ENCODE assay signal across 12 cellular contexts in genomic region chr1:168099314-168099920, GRCh38. TPM values are rescaled to one million over a fixed set of nuclear protein-coding genes. Genes with fewer than 3 reads are reported as not detected.
A peak's percentile ranks its signal among the peaks of the same experiment; 100 is the strongest.
DNase-seq lines count a peak whose midpoint lies in the region; ATAC-seq and TF ChIP-seq lines count a peak whose summit lies in the region.
"Had no signal": no experiment of that assay in that cellular context is flagged by ENCODE, and none has a peak within 500 bp of the region (broad histone marks: within the 10 kb centered on the region; RNA-seq: fewer than 3 reads in every experiment).

No MANE protein-coding gene starts in this region.

- no peaks in the 10 kb centered on the region for H3K9me3 ChIP-seq in right cardiac atrium (ENCODE audit: control insufficient read depth, low read length)
- peaks cover 1% of the 10 kb centered on the region for H3K9me3 ChIP-seq in trophoblast cell (ENCODE audit: insufficient read depth, low read depth, low read length)
- no peaks in the 10 kb centered on the region for H3K9me3 ChIP-seq in testis
- H3K9me3 ChIP-seq in hepatocyte (ENCODE audit: low read depth), result no peaks in the 10 kb centered on the region
- H3K9me3 ChIP-seq: Caco-2, HAP-1 had no signal

- no peaks in the 10 kb centered on the region for H3K4me1 ChIP-seq in right cardiac atrium (ENCODE audit: control insufficient read depth, insufficient read depth, low read length)
- H3K4me1 ChIP-seq in trophoblast cell (ENCODE audit: control insufficient read depth in 1 of 2, insufficient read depth in 2 of 2, low read length in 2 of 2), result peaks cover 7 to 14% of the 10 kb centered on the region in 2 experiments
- peaks cover 8% of the 10 kb centered on the region for H3K4me1 ChIP-seq in testis
- no peaks in the 10 kb centered on the region for H3K4me1 ChIP-seq in hepatocyte (ENCODE audit: insufficient read depth)
- H3K4me1 ChIP-seq: Caco-2, HAP-1 had no signal

- H4K91ac ChIP-seq in trophoblast cell (ENCODE audit: low read depth, low read length), result no peak overlapping the region

- DNase-seq in right cardiac atrium (no peak), cardiac septum (ENCODE audit: low spot score) (no peak), trophoblast cell (no peak), testis (peak; percentile 32), erythroblast (lab: John Stamatoyannopoulos, UW) (no peak), brain microvascular endothelial cell (no peak), hepatocyte (ENCODE audit: low spot score) (no peak)
- DNase-seq: Caco-2; CD8-positive, alpha-beta memory T cell; DMS 273 treated with DMSO at 0.1 percent for 48 hours had no signal

- H3K9me2 ChIP-seq in hepatocyte (replicated peaks; ENCODE audit: insufficient read depth), result no peaks in the 10 kb centered on the region

- 67% methylated on average over 8 of the region's 8 CpGs for WGBS in right cardiac atrium
- WGBS in trophoblast cell (ENCODE audit: extremely low coverage, insufficient coverage, insufficient read length), result no CpG with 5 or more reads among the region's 8 CpGs
- 49 to 50% methylated on average over 8 of the region's 8 CpGs for WGBS in testis, 2 donors
- 58% methylated on average over 8 of the region's 8 CpGs for WGBS in hepatocyte (ENCODE audit: low lambda C conversion rate, missing lambda C conversion rate)

- H2BK5ac ChIP-seq in trophoblast cell (ENCODE audit: low read depth, low read length, poor library complexity), result no peak overlapping the region

- intact Hi-C loops in right cardiac atrium (cut with DNase I), result no loop called here
- intact Hi-C loops in cardiac septum (cut with DNase I), result no loop called here
- intact Hi-C loops in testis (cut with DNase I; ENCODE audit: low total_unique reads), result no loop called here

- H3K27me3 ChIP-seq in right cardiac atrium (ENCODE audit: control insufficient read depth, insufficient read depth) (no peaks in the 10 kb centered on the region), trophoblast cell (ENCODE audit: insufficient read depth, low read length) (no peaks in the 10 kb centered on the region), testis (no peaks in the 10 kb centered on the region), brain microvascular endothelial cell (replicated peaks) (no peaks in the 10 kb centered on the region), hepatocyte (no peaks in the 10 kb centered on the region)

- H2BK12ac ChIP-seq in trophoblast cell (ENCODE audit: low read length), result no peak overlapping the region

- no peak overlapping the region for H2AK5ac ChIP-seq in trophoblast cell (ENCODE audit: low read length)

- H3K4me3 ChIP-seq in right cardiac atrium (ENCODE audit: low read length) (no peak overlapping the region), trophoblast cell (ENCODE audit: low read depth, low read length) (peak overlapping the region; percentile 33), testis (no peak overlapping the region), brain microvascular endothelial cell (ENCODE audit: low read depth, low read length) (no peak overlapping the region), hepatocyte (no peak overlapping the region)
- H3K4me3 ChIP-seq: HAP-1 had no signal

- H2BK120ac ChIP-seq in trophoblast cell (ENCODE audit: insufficient read depth, low read length, poor library complexity), result no peak overlapping the region

- no peak for TF ChIP-seq POLR2A in testis (IDR thresholded peaks at IDR 0.05)
- no peak for TF ChIP-seq POLR2A in erythroblast (IDR thresholded peaks at IDR 0.05; ENCODE audit: low read length)

- H3K36me3 ChIP-seq in trophoblast cell (ENCODE audit: control insufficient read depth in 1 of 2, insufficient read depth in 2 of 2, low read length in 2 of 2) (peaks cover 0 to 2% of the 10 kb centered on the region in 2 experiments), testis (ENCODE audit: low read depth, missing control alignments) (no peaks in the 10 kb centered on the region), brain microvascular endothelial cell (replicated peaks) (no peaks in the 10 kb centered on the region), hepatocyte (replicated peaks; ENCODE audit: insufficient read depth, low read depth) (no peaks in the 10 kb centered on the region)

- no peak overlapping the region for H3K9ac ChIP-seq in trophoblast cell (ENCODE audit: low read length)

- H3K18ac ChIP-seq in trophoblast cell (ENCODE audit: low read length), result no peak overlapping the region

- H3K4ac ChIP-seq in trophoblast cell (ENCODE audit: low read depth, low read length), result no peak overlapping the region

- no peaks in the 10 kb centered on the region for H3K79me1 ChIP-seq in trophoblast cell (ENCODE audit: low read length)

- no peak overlapping the region for H3K14ac ChIP-seq in trophoblast cell (ENCODE audit: low read length)

- no peak overlapping the region for H3K23ac ChIP-seq in trophoblast cell (ENCODE audit: low read length)

- peak; percentile 38 to 73 for ATAC-seq in right cardiac atrium

- H2AFZ ChIP-seq in trophoblast cell (ENCODE audit: insufficient read depth, low read length, poor library complexity) (no peak overlapping the region), hepatocyte (no peak overlapping the region)

- H4K20me1 ChIP-seq in hepatocyte (ENCODE audit: insufficient read depth, poor library complexity, severe bottlenecking), result no peaks in the 10 kb centered on the region

- H4K12ac ChIP-seq in trophoblast cell (ENCODE audit: low read depth, low read length), result no peak overlapping the region

- TF ChIP-seq CTCF in testis (IDR thresholded peaks at IDR 0.05) (no peak), brain microvascular endothelial cell (IDR thresholded peaks at IDR 0.05; ENCODE audit: low read depth, low read length, missing control alignments) (no peak), hepatocyte (IDR thresholded peaks at IDR 0.05; ENCODE audit: poor library complexity) (no peak)

- H3K79me2 ChIP-seq in trophoblast cell (ENCODE audit: control insufficient read depth, insufficient read depth, low read length, poor library complexity), result no peaks in the 10 kb centered on the region
- H3K79me2 ChIP-seq in hepatocyte, result no peaks in the 10 kb centered on the region

- in situ Hi-C loops in brain microvascular endothelial cell (cut with HindIII; ENCODE audit: low pct_ligation_motif_present, low sequenced_read_pairs), result no loop called here

- H3K27ac ChIP-seq in right cardiac atrium (ENCODE audit: low read length) (no peak overlapping the region), trophoblast cell (ENCODE audit: low read depth, low read length) (no peak overlapping the region), testis (peak overlapping the region in 1 of 2 donors; percentile 34), brain microvascular endothelial cell (no peak overlapping the region), hepatocyte (no peak overlapping the region)
- H3K27ac ChIP-seq: 22Rv1 had no signal

- H3K4me2 ChIP-seq in trophoblast cell (ENCODE audit: low read length) (no peak overlapping the region), hepatocyte (no peak overlapping the region)

- no peak overlapping the region for H4K8ac ChIP-seq in trophoblast cell (ENCODE audit: low read depth, low read length)

RNA-seq across cellular contexts. Expression of gene GPR161, which starts 37.3 kb away (rescaled TPM):
- 1 to 10 TPM; 3.8 to 5.9 (median 4.9) TPM for total RNA-seq in right cardiac atrium
- polyA plus RNA-seq in right cardiac atrium, result 2.3 TPM
- 3.0 TPM for total RNA-seq in cardiac septum
- 4.7 and 5.0 TPM in 2 replicates for polyA plus RNA-seq in trophoblast cell (2013)
- total RNA-seq in testis, result 1 to 10 TPM; 6.1 to 6.7 TPM
- 3.7 TPM for polyA plus RNA-seq in testis (ENCODE audit: insufficient read depth, low read depth, low replicate concordance)
- 13.6 and 15.9 TPM in 2 replicates for total RNA-seq in hepatocyte
- polyA plus RNA-seq in hepatocyte, result 19.3 and 22.4 TPM in 2 replicates
